In the genomic region with DNA sequence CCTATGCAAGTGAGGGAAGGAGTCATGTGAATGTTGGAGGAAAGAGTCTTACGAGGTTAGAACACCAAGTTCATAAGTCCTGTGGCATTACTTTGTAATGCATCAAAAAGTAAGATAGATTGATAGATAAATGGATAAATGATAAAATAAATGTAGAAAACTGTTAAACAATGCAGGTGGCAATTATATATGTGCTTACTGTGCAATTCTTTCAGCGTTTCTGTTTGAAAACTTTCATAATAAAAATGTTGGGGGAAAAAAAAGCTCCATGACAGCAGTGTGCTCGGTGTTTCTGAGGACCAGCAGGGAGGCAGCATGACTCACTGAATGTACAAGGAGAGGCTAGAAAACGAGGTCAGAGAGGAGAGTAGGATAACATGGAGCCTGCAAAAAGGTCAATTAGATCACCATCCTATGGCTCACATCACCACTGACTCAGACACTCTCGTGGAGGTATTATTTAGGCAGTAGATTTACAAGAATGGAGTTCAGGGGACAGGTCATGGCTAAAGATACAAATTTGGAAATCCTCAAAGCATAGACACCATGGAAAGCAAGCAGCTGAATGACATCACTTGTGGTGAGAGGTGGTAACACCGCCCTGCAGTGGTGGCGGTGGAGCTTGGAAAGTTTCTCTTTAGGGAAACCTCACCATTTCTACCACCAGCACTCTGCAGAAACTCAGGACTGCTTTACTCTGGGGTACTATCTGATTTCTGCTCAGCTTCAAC, we compare ENCODE assay signal across 1 cellular context.
TF ChIP-seq lines count a peak whose summit lies in the region.

No MANE protein-coding gene starts in this region.

TF ChIP-seq in K562, 482 proteins besides CTCF, POLR2A, EP300 and RAD21 (continued from another document):
- TF ChIP-seq, protein P1, sequence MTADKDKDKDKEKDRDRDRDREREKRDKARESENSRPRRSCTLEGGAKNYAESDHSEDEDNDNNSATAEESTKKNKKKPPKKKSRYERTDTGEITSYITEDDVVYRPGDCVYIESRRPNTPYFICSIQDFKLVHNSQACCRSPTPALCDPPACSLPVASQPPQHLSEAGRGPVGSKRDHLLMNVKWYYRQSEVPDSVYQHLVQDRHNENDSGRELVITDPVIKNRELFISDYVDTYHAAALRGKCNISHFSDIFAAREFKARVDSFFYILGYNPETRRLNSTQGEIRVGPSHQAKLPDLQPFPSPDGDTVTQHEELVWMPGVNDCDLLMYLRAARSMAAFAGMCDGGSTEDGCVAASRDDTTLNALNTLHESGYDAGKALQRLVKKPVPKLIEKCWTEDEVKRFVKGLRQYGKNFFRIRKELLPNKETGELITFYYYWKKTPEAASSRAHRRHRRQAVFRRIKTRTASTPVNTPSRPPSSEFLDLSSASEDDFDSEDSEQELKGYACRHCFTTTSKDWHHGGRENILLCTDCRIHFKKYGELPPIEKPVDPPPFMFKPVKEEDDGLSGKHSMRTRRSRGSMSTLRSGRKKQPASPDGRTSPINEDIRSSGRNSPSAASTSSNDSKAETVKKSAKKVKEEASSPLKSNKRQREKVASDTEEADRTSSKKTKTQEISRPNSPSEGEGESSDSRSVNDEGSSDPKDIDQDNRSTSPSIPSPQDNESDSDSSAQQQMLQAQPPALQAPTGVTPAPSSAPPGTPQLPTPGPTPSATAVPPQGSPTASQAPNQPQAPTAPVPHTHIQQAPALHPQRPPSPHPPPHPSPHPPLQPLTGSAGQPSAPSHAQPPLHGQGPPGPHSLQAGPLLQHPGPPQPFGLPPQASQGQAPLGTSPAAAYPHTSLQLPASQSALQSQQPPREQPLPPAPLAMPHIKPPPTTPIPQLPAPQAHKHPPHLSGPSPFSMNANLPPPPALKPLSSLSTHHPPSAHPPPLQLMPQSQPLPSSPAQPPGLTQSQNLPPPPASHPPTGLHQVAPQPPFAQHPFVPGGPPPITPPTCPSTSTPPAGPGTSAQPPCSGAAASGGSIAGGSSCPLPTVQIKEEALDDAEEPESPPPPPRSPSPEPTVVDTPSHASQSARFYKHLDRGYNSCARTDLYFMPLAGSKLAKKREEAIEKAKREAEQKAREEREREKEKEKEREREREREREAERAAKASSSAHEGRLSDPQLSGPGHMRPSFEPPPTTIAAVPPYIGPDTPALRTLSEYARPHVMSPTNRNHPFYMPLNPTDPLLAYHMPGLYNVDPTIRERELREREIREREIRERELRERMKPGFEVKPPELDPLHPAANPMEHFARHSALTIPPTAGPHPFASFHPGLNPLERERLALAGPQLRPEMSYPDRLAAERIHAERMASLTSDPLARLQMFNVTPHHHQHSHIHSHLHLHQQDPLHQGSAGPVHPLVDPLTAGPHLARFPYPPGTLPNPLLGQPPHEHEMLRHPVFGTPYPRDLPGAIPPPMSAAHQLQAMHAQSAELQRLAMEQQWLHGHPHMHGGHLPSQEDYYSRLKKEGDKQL (CRISPR knock-in tag; IDR thresholded peaks at IDR 0.05; ENCODE audit: borderline replicate concordance), result no peak
- TF ChIP-seq MAFG (tag; conservative IDR thresholded peaks at IDR 0.05), result 0 out of 2 replicates have a peak, but pooled peaks have one; percentile 6
